In genomic region chr10:47363781-47364180, GRCh38 we compare ENCODE assay signal across 27 cellular contexts. TPM values are rescaled to one million over a fixed set of nuclear protein-coding genes. Genes with fewer than 3 reads are reported as not detected.
DNase-seq lines count a peak whose midpoint lies in the region; ATAC-seq and TF ChIP-seq lines count a peak whose summit lies in the region.
"Had no signal": no experiment of that assay in that cellular context is flagged by ENCODE, and none has a peak within 500 bp of the region (broad histone marks: within the 10 kb centered on the region; RNA-seq: fewer than 3 reads in every experiment).

No MANE protein-coding gene starts in this region.

- no peaks in the 10 kb centered on the region for H3K9me3 ChIP-seq in upper lobe of right lung
- H3K9me3 ChIP-seq in mammary epithelial cell (replicated peaks; ENCODE audit: insufficient read depth, low read length), result no peaks in the 10 kb centered on the region
- H3K9me3 ChIP-seq: MG63, SJSA1 had no signal

- no peak overlapping the region for H3K4me3 ChIP-seq in upper lobe of right lung
- no peak overlapping the region for H3K4me3 ChIP-seq in mammary epithelial cell (replicated peaks in 1 of 3; ENCODE audit: insufficient read depth in 1 of 3, low read depth in 2 of 3, low read length in 3 of 3)
- H3K4me3 ChIP-seq: MG63, SJSA1 had no signal

- ATAC-seq in left colon, result peak; percentile 93
- ATAC-seq in upper lobe of right lung, result no peak
- ATAC-seq in sciatic nerve, result no peak
- ATAC-seq: HCT116, PC-3 had no signal

- intact Hi-C loops in left colon (cut with DNase I, micrococcal nuclease) (no loop called here), upper lobe of right lung (cut with DNase I) (no loop called here), sciatic nerve (cut with DNase I) (no loop called here), mammary epithelial cell (cut with micrococcal nuclease) (no loop called here)

- 83% methylated on average over 3 of the region's 3 CpGs for WGBS in mammary epithelial cell (ENCODE audit: low coverage, missing lambda C conversion rate)

- H3K36me3 Mint-ChIP-seq in activated naive CD4-positive, alpha-beta T cell treated with anti-CD3 and anti-CD28 coated beads, Interleukin-2, amount 10 ng/mL, durations not matched to agents 7 days and 5 days, result no peaks in the 10 kb centered on the region

- no peak overlapping the region for H3K4me3 Mint-ChIP-seq in activated naive CD4-positive, alpha-beta T cell treated with anti-CD3 and anti-CD28 coated beads, Interleukin-2, amount 10 ng/mL, durations not matched to agents 7 days and 5 days
- H3K4me3 Mint-ChIP-seq: CD4-positive, alpha-beta T cell had no signal

- no TSS peak for BruUV-seq in mammary epithelial cell (replicated peaks; lab: Mats Ljungman, UMichigan)

- H4K20me1 ChIP-seq in mammary epithelial cell (ENCODE audit: insufficient read depth, low read length), result no peaks in the 10 kb centered on the region

- no peak overlapping the region for H3K27ac Mint-ChIP-seq in activated naive CD4-positive, alpha-beta T cell treated with anti-CD3 and anti-CD28 coated beads, Interleukin-2, amount 10 ng/mL, durations not matched to agents 7 days and 5 days
- H3K27ac Mint-ChIP-seq: CD4-positive, alpha-beta T cell had no signal

- no peak overlapping the region for H3K27ac ChIP-seq in upper lobe of right lung
- no peak overlapping the region for H3K27ac ChIP-seq in mammary epithelial cell (ENCODE audit: insufficient read depth, low read depth, low read length)
- H3K27ac ChIP-seq: SJSA1 had no signal

- no peak overlapping the region for H3K9ac ChIP-seq in mammary epithelial cell (ENCODE audit: insufficient read depth, low read length)

- H3K4me2 ChIP-seq in mammary epithelial cell (ENCODE audit: insufficient read depth, low read depth, low read length), result no peak overlapping the region

- in situ Hi-C loops in mammary epithelial cell (cut with MboI; ENCODE audit: low sequenced_read_pairs in 2 of 2), result no loop called here

- H3K79me2 ChIP-seq in mammary epithelial cell (ENCODE audit: insufficient read depth, low read length), result no peaks in the 10 kb centered on the region

- peaks cover 7% of the 10 kb centered on the region for H3K27me3 Mint-ChIP-seq in activated naive CD4-positive, alpha-beta T cell treated with anti-CD3 and anti-CD28 coated beads, Interleukin-2, amount 10 ng/mL, durations not matched to agents 7 days and 5 days
- H3K27me3 Mint-ChIP-seq: CD4-positive, alpha-beta T cell had no signal

- H3K27me3 ChIP-seq in upper lobe of right lung (no peaks in the 10 kb centered on the region), mammary epithelial cell (ENCODE audit: insufficient read depth, low read length) (no peaks in the 10 kb centered on the region)
- H3K27me3 ChIP-seq: MG63, SJSA1 had no signal

- H3K9me3 Mint-ChIP-seq in activated naive CD4-positive, alpha-beta T cell treated with anti-CD3 and anti-CD28 coated beads, Interleukin-2, amount 10 ng/mL, durations not matched to agents 7 days and 5 days, result no peaks in the 10 kb centered on the region
- H3K9me3 Mint-ChIP-seq: CD4-positive, alpha-beta T cell had no signal

- CTCF ChIA-PET in activated naive CD4-positive, alpha-beta T cell treated with anti-CD3 and anti-CD28 coated beads, Interleukin-2, amount 10 ng/mL, durations not matched to agents 7 days and 5 days (lab: Charles Lee), result interaction anchor here (2.0 kb wide), 1 partner anchor 23 kb away, joined by 4 read pairs; no protein-coding TSS in a partner anchor
- CTCF ChIA-PET in mammary epithelial cell (lab: Charles Lee; ENCODE audit: low non-redundant PET), result no interaction called here

- H3K4me1 ChIP-seq in upper lobe of right lung (no peaks in the 10 kb centered on the region), mammary epithelial cell (ENCODE audit: insufficient read depth, low read length) (peaks cover 4% of the 10 kb centered on the region)
- H3K4me1 ChIP-seq: SJSA1 had no signal

- no peaks in the 10 kb centered on the region for H3K4me1 Mint-ChIP-seq in activated naive CD4-positive, alpha-beta T cell treated with anti-CD3 and anti-CD28 coated beads, Interleukin-2, amount 10 ng/mL, durations not matched to agents 7 days and 5 days

- TF ChIP-seq CTCF in upper lobe of right lung (IDR thresholded peaks at IDR 0.05) (no peak), mammary epithelial cell (conservative IDR thresholded peaks at IDR 0.05 in 1 of 2, IDR thresholded peaks at IDR 0.05 in 1 of 2; ENCODE audit: extremely low read depth in 1 of 2, insufficient read depth in 1 of 2, low read depth in 1 of 2, low read length in 2 of 2) (no peak)

- dilution Hi-C loops in mammary epithelial cell (cut with HindIII; ENCODE audit: low sequenced_read_pairs), result no loop called here

- H3K36me3 ChIP-seq in upper lobe of right lung (no peaks in the 10 kb centered on the region), mammary epithelial cell (ENCODE audit: insufficient read depth, low read length) (no peaks in the 10 kb centered on the region)
- H3K36me3 ChIP-seq: MG63, SJSA1 had no signal

- peak; percentile 4 for DNase-seq in activated naive CD4-positive, alpha-beta T cell treated with anti-CD3 and anti-CD28 coated beads, Interleukin-2, amount 10 ng/mL, durations not matched to agents 7 days and 5 days
- no peak for DNase-seq in activated naive CD4-positive, alpha-beta T cell (lab: John Stamatoyannopoulos, UW)
- DNase-seq in left colon (peak in 1 of 2 donors; percentile 22), myocyte (ENCODE audit: low read depth) (peak; percentile 51), upper lobe of right lung (peak; percentile 1), NCI-H2107 treated with DMSO at 0.1 percent for 48 hours (lab: John Stamatoyannopoulos, UW; ENCODE audit: unreplicated experiment) (no peak), sciatic nerve (ENCODE audit: low spot score) (no peak), mammary epithelial cell (no peak)
- DNase-seq: DMS79; GF-D8; IMR-90; KG1; MG63; NCI-H1930; NCI-H2107; NCI-H446; NCI-H82; NK-92 treated with Interleukin-12 subunit alpha and Interleukin-12 subunit beta, amount 100 ng/mL, for 24 hours; PC-3; Right ventricle myocardium superior had no signal

- H2AFZ ChIP-seq in mammary epithelial cell (ENCODE audit: low read depth, low read length), result no peak overlapping the region

RNA-seq across cellular contexts. Expression of gene RBP3, which starts 15.6 kb away (rescaled TPM):
- not detected for total RNA-seq in left colon
- total RNA-seq in myocyte, result not detected in 2 replicates
- not detected for polyA plus RNA-seq in myocyte (2012)
- not detected for total RNA-seq in upper lobe of right lung
- total RNA-seq in sciatic nerve, result not detected
- not detected for total RNA-seq in mammary epithelial cell
- polyA plus RNA-seq in mammary epithelial cell, result not detected
- polyA minus RNA-seq in mammary epithelial cell, result not detected
- total RNA-seq: A172; CD4-positive, alpha-beta T cell; H4; IMR-90; PC-3; Right ventricle myocardium superior; RPMI7951; SJSA1 had no signal
- polyA plus RNA-seq: BJ, IMR-90 had no signal

RNA-seq across cellular contexts. Expression of gene ZNF488, which starts 20.3 kb away (rescaled TPM):
- total RNA-seq in left colon (1 to 10 TPM in 1 of 2 donors, under 1 TPM in 1; 0.64 to 1.7 TPM), myocyte (0.19 and 0.31 TPM in 2 replicates), upper lobe of right lung (0.41 TPM), sciatic nerve (0.71 TPM), mammary epithelial cell (1 to 10 TPM in 1 of 2 donors, under 1 TPM in 1; 0.67 to 1.4 TPM)
- polyA plus RNA-seq in myocyte (2012), result 0.03 TPM
- 3.5 TPM for polyA plus RNA-seq in mammary epithelial cell
- 5.2 TPM for polyA minus RNA-seq in mammary epithelial cell
- total RNA-seq: CD4-positive, alpha-beta T cell; Right ventricle myocardium superior had no signal

RNA-seq across cellular contexts. Expression of gene GDF2, which starts 41.5 kb away (rescaled TPM):
- total RNA-seq in left colon (not detected), myocyte (not detected in 2 replicates), upper lobe of right lung (not detected), sciatic nerve (not detected), mammary epithelial cell (not detected)
- not detected for polyA plus RNA-seq in myocyte (2012)
- not detected for polyA plus RNA-seq in mammary epithelial cell
- polyA minus RNA-seq in mammary epithelial cell, result not detected
- total RNA-seq: A172; CD4-positive, alpha-beta T cell; H4; PC-3; Right ventricle myocardium superior; RPMI7951; SJSA1 had no signal
- polyA plus RNA-seq: BJ, IMR-90 had no signal

Comparison
In these comparisons a context has a peak if more than half of its experiments do, and no peak if none do; other contexts are left out.
1. DNase-seq: peak in activated naive CD4-positive, alpha-beta T cell treated with anti-CD3 and anti-CD28 coated beads, Interleukin-2, amount 10 ng/mL, durations not matched to agents 7 days and 5 days (single experiment), myocyte (single experiment) and upper lobe of right lung (single experiment); none in activated naive CD4-positive, alpha-beta T cell (0 of 4), NCI-H2107 treated with DMSO at 0.1 percent for 48 hours (single experiment), sciatic nerve (single experiment) and mammary epithelial cell (single experiment).